1 cellular context compared by ENCODE assay signal in the genomic region with DNA sequence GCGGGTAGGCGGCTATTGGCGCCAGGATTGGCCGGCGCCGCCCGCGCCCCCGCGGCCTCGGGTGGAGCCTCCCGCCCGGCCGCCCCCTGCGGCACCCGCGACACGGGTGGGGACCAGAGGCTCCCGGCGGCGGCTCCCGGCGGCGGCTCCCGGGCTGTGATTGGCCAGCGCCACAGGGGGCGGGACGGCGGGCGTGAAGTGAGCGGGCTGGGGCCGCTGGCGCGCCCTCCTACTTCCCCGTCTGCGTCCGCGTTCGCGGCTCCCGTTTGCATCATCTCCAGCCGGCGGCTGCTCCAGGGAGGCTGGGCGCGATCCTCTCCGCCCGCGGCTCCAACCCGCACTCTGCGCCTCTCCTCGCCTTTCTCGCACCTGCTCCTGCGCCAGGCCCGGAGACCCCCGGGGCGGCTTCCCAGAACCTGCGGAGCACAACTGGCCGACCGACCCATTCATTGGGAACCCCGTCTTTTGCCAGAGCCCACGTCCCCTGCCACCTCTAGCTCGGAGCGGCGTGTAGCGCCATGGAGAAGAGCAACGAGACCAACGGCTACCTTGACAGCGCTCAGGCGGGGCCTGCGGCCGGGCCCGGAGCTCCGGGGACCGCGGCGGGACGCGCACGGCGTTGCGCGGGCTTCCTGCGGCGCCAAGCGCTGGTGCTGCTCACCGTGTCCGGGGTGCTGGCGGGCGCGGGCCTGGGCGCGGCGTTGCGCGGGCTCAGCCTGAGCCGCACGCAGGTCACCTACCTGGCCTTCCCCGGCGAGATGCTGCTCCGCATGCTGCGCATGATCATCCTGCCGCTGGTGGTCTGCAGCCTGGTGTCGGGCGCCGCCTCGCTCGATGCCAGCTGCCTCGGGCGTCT.
TF ChIP-seq lines count a peak whose summit lies in the region.

A gene (plus strand): TSS at position 274 of the 856 bp plus-strand sequence. CDS start 245 bp downstream, at position 519.

TF ChIP-seq in HepG2, 621 proteins besides CTCF, POLR2A, EP300 and RAD21 (continued from another document and continues in another):
- TF ChIP-seq HDAC2 (CRISPR knock-in tag; IDR thresholded peaks at IDR 0.05) (no peak), ZNF274 (CRISPR knock-in tag; IDR thresholded peaks at IDR 0.05) (no peak), ZNF446 (CRISPR knock-in tag; IDR thresholded peaks at IDR 0.05) (no peak), SIN3B (IDR thresholded peaks at IDR 0.05; ENCODE audit: low read length) (no peak), GZF1 (CRISPR knock-in tag; IDR thresholded peaks at IDR 0.05) (no peak), ZSCAN29 (CRISPR knock-in tag; conservative IDR thresholded peaks at IDR 0.05) (no peak), ZNF556 (CRISPR knock-in tag; IDR thresholded peaks at IDR 0.05; ENCODE audit: borderline replicate concordance) (peak; percentile 40; the same call in 1 of the 2 replicates), SIN3A (IDR thresholded peaks at IDR 0.05; ENCODE audit: borderline replicate concordance, low read depth, low read length) (peak; percentile 92; the same call in 1 of the 2 replicates), IRX3 (CRISPR knock-in tag; IDR thresholded peaks at IDR 0.05; ENCODE audit: borderline replicate concordance, low read depth) (no peak), ZNF3 (CRISPR knock-in tag; IDR thresholded peaks at IDR 0.05) (no peak), SAP130 (CRISPR knock-in tag; IDR thresholded peaks at IDR 0.05; ENCODE audit: low read depth) (peak; percentile 61), ZNF543 (CRISPR knock-in tag; IDR thresholded peaks at IDR 0.05) (no peak), DNMT1 (CRISPR knock-in tag; IDR thresholded peaks at IDR 0.05) (peak; percentile 78; the same call in 1 of the 2 replicates), RXRA (CRISPR knock-in tag; IDR thresholded peaks at IDR 0.05) (no peak; the same call in 1 of the 2 replicates), MAFG (CRISPR knock-in tag; IDR thresholded peaks at IDR 0.05) (no peak), CREB1 (IDR thresholded peaks at IDR 0.05) (no peak), CREB1 (CRISPR knock-in tag; IDR thresholded peaks at IDR 0.05) (no peak), ZNF207 (IDR thresholded peaks at IDR 0.05; ENCODE audit: borderline replicate concordance) (no peak), ZZZ3 (CRISPR knock-in tag; IDR thresholded peaks at IDR 0.05; ENCODE audit: borderline replicate concordance) (no peak), MYC (CRISPR knock-in tag; IDR thresholded peaks at IDR 0.05; ENCODE audit: borderline replicate concordance) (peak; percentile 54), GABPA (IDR thresholded peaks at IDR 0.05; ENCODE audit: low read depth, low read length) (no peak), GABPA (CRISPR knock-in tag; IDR thresholded peaks at IDR 0.05; ENCODE audit: low read depth) (no peak), HOXD1 (CRISPR knock-in tag; IDR thresholded peaks at IDR 0.05) (peak; percentile 69; the same call in 1 of the 2 replicates), ZNF138 (CRISPR knock-in tag; IDR thresholded peaks at IDR 0.05; ENCODE audit: low read depth) (no peak), ZNF121 (CRISPR knock-in tag; IDR thresholded peaks at IDR 0.05) (no peak), ZFY (CRISPR knock-in tag; IDR thresholded peaks at IDR 0.05) (peak; percentile 67; the same call in 1 of the 2 replicates), ZNF546 (CRISPR knock-in tag; conservative IDR thresholded peaks at IDR 0.05) (no peak)
- TF ChIP-seq, protein P1, sequence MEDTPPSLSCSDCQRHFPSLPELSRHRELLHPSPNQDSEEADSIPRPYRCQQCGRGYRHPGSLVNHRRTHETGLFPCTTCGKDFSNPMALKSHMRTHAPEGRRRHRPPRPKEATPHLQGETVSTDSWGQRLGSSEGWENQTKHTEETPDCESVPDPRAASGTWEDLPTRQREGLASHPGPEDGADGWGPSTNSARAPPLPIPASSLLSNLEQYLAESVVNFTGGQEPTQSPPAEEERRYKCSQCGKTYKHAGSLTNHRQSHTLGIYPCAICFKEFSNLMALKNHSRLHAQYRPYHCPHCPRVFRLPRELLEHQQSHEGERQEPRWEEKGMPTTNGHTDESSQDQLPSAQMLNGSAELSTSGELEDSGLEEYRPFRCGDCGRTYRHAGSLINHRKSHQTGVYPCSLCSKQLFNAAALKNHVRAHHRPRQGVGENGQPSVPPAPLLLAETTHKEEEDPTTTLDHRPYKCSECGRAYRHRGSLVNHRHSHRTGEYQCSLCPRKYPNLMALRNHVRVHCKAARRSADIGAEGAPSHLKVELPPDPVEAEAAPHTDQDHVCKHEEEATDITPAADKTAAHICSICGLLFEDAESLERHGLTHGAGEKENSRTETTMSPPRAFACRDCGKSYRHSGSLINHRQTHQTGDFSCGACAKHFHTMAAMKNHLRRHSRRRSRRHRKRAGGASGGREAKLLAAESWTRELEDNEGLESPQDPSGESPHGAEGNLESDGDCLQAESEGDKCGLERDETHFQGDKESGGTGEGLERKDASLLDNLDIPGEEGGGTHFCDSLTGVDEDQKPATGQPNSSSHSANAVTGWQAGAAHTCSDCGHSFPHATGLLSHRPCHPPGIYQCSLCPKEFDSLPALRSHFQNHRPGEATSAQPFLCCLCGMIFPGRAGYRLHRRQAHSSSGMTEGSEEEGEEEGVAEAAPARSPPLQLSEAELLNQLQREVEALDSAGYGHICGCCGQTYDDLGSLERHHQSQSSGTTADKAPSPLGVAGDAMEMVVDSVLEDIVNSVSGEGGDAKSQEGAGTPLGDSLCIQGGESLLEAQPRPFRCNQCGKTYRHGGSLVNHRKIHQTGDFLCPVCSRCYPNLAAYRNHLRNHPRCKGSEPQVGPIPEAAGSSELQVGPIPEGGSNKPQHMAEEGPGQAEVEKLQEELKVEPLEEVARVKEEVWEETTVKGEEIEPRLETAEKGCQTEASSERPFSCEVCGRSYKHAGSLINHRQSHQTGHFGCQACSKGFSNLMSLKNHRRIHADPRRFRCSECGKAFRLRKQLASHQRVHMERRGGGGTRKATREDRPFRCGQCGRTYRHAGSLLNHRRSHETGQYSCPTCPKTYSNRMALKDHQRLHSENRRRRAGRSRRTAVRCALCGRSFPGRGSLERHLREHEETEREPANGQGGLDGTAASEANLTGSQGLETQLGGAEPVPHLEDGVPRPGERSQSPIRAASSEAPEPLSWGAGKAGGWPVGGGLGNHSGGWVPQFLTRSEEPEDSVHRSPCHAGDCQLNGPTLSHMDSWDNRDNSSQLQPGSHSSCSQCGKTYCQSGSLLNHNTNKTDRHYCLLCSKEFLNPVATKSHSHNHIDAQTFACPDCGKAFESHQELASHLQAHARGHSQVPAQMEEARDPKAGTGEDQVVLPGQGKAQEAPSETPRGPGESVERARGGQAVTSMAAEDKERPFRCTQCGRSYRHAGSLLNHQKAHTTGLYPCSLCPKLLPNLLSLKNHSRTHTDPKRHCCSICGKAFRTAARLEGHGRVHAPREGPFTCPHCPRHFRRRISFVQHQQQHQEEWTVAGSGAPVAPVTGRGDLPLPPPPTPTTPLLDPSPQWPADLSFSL (CRISPR knock-in tag; IDR thresholded peaks at IDR 0.05), result no peak; the same call in 1 of the 2 replicates
- TF ChIP-seq, protein P2, sequence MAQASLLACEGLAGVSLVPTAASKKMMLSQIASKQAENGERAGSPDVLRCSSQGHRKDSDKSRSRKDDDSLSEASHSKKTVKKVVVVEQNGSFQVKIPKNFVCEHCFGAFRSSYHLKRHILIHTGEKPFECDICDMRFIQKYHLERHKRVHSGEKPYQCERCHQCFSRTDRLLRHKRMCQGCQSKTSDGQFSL (CRISPR knock-in tag; IDR thresholded peaks at IDR 0.05), result 0 out of 2 replicates have a peak, but pooled peaks have one; percentile 38
- TF ChIP-seq, protein P3, sequence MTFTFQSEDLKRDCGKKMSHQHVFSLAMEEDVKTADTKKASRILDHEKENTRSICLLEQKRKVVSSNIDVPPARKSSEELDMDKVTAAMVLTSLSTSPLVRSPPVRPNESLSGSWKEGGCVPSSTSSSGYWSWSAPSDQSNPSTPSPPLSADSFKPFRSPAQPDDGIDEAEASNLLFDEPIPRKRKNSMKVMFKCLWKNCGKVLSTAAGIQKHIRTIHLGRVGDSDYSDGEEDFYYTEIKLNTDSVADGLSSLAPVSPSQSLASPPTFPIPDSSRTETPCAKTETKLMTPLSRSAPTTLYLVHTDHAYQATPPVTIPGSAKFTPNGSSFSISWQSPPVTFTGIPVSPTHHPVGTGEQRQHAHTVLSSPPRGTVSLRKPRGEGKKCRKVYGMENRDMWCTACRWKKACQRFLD (CRISPR knock-in tag; IDR thresholded peaks at IDR 0.05; ENCODE audit: borderline replicate concordance), result 0 out of 2 replicates have a peak, but pooled peaks have one; percentile 50
- TF ChIP-seq, protein P4, sequence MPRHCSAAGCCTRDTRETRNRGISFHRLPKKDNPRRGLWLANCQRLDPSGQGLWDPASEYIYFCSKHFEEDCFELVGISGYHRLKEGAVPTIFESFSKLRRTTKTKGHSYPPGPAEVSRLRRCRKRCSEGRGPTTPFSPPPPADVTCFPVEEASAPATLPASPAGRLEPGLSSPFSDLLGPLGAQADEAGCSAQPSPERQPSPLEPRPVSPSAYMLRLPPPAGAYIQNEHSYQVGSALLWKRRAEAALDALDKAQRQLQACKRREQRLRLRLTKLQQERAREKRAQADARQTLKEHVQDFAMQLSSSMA (CRISPR knock-in tag; IDR thresholded peaks at IDR 0.05), result no peak; the same call in 1 of the 2 replicates
- TF ChIP-seq, protein P5, sequence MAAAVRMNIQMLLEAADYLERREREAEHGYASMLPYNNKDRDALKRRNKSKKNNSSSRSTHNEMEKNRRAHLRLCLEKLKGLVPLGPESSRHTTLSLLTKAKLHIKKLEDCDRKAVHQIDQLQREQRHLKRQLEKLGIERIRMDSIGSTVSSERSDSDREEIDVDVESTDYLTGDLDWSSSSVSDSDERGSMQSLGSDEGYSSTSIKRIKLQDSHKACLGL (CRISPR knock-in tag; IDR thresholded peaks at IDR 0.05), result no peak; the same call in none of the 2 replicates
- TF ChIP-seq, protein P6, sequence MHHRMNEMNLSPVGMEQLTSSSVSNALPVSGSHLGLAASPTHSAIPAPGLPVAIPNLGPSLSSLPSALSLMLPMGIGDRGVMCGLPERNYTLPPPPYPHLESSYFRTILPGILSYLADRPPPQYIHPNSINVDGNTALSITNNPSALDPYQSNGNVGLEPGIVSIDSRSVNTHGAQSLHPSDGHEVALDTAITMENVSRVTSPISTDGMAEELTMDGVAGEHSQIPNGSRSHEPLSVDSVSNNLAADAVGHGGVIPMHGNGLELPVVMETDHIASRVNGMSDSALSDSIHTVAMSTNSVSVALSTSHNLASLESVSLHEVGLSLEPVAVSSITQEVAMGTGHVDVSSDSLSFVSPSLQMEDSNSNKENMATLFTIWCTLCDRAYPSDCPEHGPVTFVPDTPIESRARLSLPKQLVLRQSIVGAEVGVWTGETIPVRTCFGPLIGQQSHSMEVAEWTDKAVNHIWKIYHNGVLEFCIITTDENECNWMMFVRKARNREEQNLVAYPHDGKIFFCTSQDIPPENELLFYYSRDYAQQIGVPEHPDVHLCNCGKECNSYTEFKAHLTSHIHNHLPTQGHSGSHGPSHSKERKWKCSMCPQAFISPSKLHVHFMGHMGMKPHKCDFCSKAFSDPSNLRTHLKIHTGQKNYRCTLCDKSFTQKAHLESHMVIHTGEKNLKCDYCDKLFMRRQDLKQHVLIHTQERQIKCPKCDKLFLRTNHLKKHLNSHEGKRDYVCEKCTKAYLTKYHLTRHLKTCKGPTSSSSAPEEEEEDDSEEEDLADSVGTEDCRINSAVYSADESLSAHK (CRISPR knock-in tag; IDR thresholded peaks at IDR 0.05; ENCODE audit: borderline replicate concordance), result no peak
- TF ChIP-seq, protein P7, sequence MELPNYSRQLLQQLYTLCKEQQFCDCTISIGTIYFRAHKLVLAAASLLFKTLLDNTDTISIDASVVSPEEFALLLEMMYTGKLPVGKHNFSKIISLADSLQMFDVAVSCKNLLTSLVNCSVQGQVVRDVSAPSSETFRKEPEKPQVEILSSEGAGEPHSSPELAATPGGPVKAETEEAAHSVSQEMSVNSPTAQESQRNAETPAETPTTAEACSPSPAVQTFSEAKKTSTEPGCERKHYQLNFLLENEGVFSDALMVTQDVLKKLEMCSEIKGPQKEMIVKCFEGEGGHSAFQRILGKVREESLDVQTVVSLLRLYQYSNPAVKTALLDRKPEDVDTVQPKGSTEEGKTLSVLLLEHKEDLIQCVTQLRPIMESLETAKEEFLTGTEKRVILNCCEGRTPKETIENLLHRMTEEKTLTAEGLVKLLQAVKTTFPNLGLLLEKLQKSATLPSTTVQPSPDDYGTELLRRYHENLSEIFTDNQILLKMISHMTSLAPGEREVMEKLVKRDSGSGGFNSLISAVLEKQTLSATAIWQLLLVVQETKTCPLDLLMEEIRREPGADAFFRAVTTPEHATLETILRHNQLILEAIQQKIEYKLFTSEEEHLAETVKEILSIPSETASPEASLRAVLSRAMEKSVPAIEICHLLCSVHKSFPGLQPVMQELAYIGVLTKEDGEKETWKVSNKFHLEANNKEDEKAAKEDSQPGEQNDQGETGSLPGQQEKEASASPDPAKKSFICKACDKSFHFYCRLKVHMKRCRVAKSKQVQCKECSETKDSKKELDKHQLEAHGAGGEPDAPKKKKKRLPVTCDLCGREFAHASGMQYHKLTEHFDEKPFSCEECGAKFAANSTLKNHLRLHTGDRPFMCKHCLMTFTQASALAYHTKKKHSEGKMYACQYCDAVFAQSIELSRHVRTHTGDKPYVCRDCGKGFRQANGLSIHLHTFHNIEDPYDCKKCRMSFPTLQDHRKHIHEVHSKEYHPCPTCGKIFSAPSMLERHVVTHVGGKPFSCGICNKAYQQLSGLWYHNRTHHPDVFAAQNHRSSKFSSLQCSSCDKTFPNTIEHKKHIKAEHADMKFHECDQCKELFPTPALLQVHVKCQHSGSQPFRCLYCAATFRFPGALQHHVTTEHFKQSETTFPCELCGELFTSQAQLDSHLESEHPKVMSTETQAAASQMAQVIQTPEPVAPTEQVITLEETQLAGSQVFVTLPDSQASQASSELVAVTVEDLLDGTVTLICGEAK (IDR thresholded peaks at IDR 0.05), result no peak
- TF ChIP-seq, protein P7 (CRISPR knock-in tag; IDR thresholded peaks at IDR 0.05), result no peak; the same call in 1 of the 2 replicates
